ENCODE assay signal across 23 cellular contexts in the genomic region with DNA sequence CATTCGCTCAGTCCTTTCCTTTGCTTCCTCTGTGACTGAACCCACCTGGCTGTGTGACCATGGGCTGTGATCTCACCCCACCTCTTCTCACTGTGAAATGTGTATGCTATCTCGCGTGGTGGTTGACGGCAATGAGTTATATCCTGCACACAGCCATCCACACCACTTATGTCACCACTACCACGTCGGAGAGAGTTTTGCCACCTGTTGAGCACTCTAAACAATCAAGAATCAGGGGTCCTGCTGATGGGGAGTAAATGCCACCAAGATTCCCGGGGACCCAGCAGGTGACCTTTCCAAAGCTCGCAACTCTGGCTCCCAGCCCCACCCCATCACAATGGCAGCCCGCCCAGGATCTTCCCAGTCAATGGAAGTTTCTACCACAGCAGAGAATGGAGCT. TPM values are rescaled to one million over a fixed set of nuclear protein-coding genes. Genes with fewer than 3 reads are reported as not detected.
DNase-seq lines count a peak whose midpoint lies in the region; ATAC-seq and TF ChIP-seq lines count a peak whose summit lies in the region.
"Had no signal": no experiment of that assay in that cellular context is flagged by ENCODE, and none has a peak within 500 bp of the region (broad histone marks: within the 10 kb centered on the region; RNA-seq: fewer than 3 reads in every experiment).

No MANE protein-coding gene starts in this region.

- H3K4me3 ChIP-seq in heart right ventricle (no peak overlapping the region), IMR-90 (ENCODE audit: insufficient read depth, low read depth, low read length) (no peak overlapping the region), neural progenitor cell (no peak overlapping the region), smooth muscle cell (no peak overlapping the region), thyroid gland (replicated peaks in 1 of 3) (no peak overlapping the region)
- H3K4me3 ChIP-seq: GM23338 had no signal

- H4K20me1 ChIP-seq in IMR-90 (ENCODE audit: insufficient read depth, low read length): no peaks in the 10 kb centered on the region
- no peaks in the 10 kb centered on the region for H4K20me1 ChIP-seq in neural progenitor cell (ENCODE audit: low read depth)
- peaks cover 13% of the 10 kb centered on the region for H4K20me1 ChIP-seq in smooth muscle cell (ENCODE audit: low read depth)

- H3K27ac ChIP-seq in heart right ventricle (peak overlapping the region in 1 of 10 donors; percentile 77), IMR-90 (ENCODE audit: insufficient read depth, low read length) (no peak overlapping the region), neural progenitor cell (no peak overlapping the region), smooth muscle cell (ENCODE audit: low read depth) (peak overlapping the region; percentile 73), thyroid gland (no peak overlapping the region)

- no peaks in the 10 kb centered on the region for H3K79me1 ChIP-seq in IMR-90 (ENCODE audit: low read depth in 1 of 2, low read length in 2 of 2)

- H3K4me1 ChIP-seq in heart right ventricle (peaks cover 0 to 11% (median 0%) of the 10 kb centered on the region in 9 donors), IMR-90 (ENCODE audit: control insufficient read depth, insufficient read depth, low read length) (peaks cover 4% of the 10 kb centered on the region; the same call in 1 of the 2 replicates), neural progenitor cell (peaks cover 11% of the 10 kb centered on the region), smooth muscle cell (ENCODE audit: low read depth) (peaks cover 14% of the 10 kb centered on the region), thyroid gland (no peaks in the 10 kb centered on the region)
- H3K4me1 ChIP-seq: Caco-2 had no signal

- H2AFZ ChIP-seq in IMR-90 (replicated peaks; ENCODE audit: low read length, poor library complexity): no peak overlapping the region
- peak overlapping the region; percentile 42 for H2AFZ ChIP-seq in neural progenitor cell (replicated peaks)
- H2AFZ ChIP-seq in smooth muscle cell (ENCODE audit: low read depth): no peak overlapping the region
- H2AFZ ChIP-seq: GM23338 had no signal

- H3K36me3 Mint-ChIP-seq in neural progenitor cell: peaks cover 2% of the 10 kb centered on the region
- H3K36me3 Mint-ChIP-seq: CD4-positive, CD25-positive, alpha-beta regulatory T cell; CD8-positive, alpha-beta T cell had no signal

- no peak overlapping the region for H2BK20ac ChIP-seq in IMR-90 (ENCODE audit: low read depth, low read length)

- TF ChIP-seq POLR2A in IMR-90 (IDR thresholded peaks at IDR 0.05; ENCODE audit: low read depth, low read length) (no peak), thyroid gland (IDR thresholded peaks at IDR 0.05) (no peak)

- peak overlapping the region; percentile 35; the same call in 1 of the 2 replicates for H2AK5ac ChIP-seq in IMR-90 (ENCODE audit: low read depth, low read length)

- no peak for ATAC-seq in left ventricle myocardium superior
- no peak for ATAC-seq in heart right ventricle
- ATAC-seq in IMR-90 (ENCODE audit: low read depth): no peak
- ATAC-seq in GM21723 (IDR thresholded peaks at IDR 0.05; ENCODE audit: unreplicated experiment): no peak
- ATAC-seq: CD8-positive, alpha-beta T cell; GM23338; HCT116 had no signal

- H3K27ac Mint-ChIP-seq in neural progenitor cell: no peak overlapping the region
- H3K27ac Mint-ChIP-seq: CD4-positive, CD25-positive, alpha-beta regulatory T cell; CD8-positive, alpha-beta T cell; GM23338; H9; HFFc6 had no signal

- no peak overlapping the region for H3K56ac ChIP-seq in IMR-90 (ENCODE audit: extremely low read depth, insufficient read depth, low read length)

- H4K91ac ChIP-seq in IMR-90 (ENCODE audit: insufficient read depth, low read depth, low read length): no peak overlapping the region

- H3K79me2 ChIP-seq in neural progenitor cell (ENCODE audit: low read depth): no peaks in the 10 kb centered on the region
- H3K79me2 ChIP-seq in smooth muscle cell (ENCODE audit: low read depth): no peaks in the 10 kb centered on the region

- no peak overlapping the region for H3K23ac ChIP-seq in IMR-90 (ENCODE audit: low read depth, low read length)

- no peak overlapping the region for H3K18ac ChIP-seq in IMR-90 (ENCODE audit: low read depth, low read length)

- POLR2A ChIA-PET in IMR-90 (lab: Charles Lee; ENCODE audit: unreplicated experiment): no interaction called here

- H3K4ac ChIP-seq in IMR-90 (ENCODE audit: low read depth, low read length): no peak overlapping the region

- WGBS in heart right ventricle, 2 donors: 68 to 76% methylated on average over 9 of the region's 9 CpGs
- no CpG with 5 or more reads among the region's 9 CpGs for WGBS in IMR-90 (ENCODE audit: extremely low coverage in 2 of 2, insufficient read length in 1 of 2), 2 experiments
- 90% methylated on average over 9 of the region's 9 CpGs for WGBS in smooth muscle cell (ENCODE audit: low lambda C conversion rate)
- 66 to 71% methylated on average over 9 of the region's 9 CpGs for WGBS in thyroid gland, 2 donors

- no peak overlapping the region for H4K8ac ChIP-seq in IMR-90 (ENCODE audit: low read depth in 2 of 2, low read length in 2 of 2)

- peak overlapping the region; percentile 16 for H2AK9ac ChIP-seq in IMR-90 (replicated peaks; ENCODE audit: low read depth, low read length, poor library complexity)

- intact Hi-C loops in left ventricle myocardium superior (cut with micrococcal nuclease) (no loop called here), heart right ventricle (cut with DNase I) (no loop called here), IMR-90 (cut with micrococcal nuclease) (no loop called here), thyroid gland (cut with DNase I) (no loop called here)

- H3K4me3 Mint-ChIP-seq in neural progenitor cell: no peak overlapping the region
- H3K4me3 Mint-ChIP-seq: CD4-positive, CD25-positive, alpha-beta regulatory T cell; CD8-positive, alpha-beta T cell; GM23338; H9; HFFc6 had no signal

- H3F3A ChIP-seq in neural progenitor cell (ENCODE audit: low read depth) (no peaks in the 10 kb centered on the region), smooth muscle cell (ENCODE audit: low read depth) (peaks cover 16% of the 10 kb centered on the region)

- H2BK120ac ChIP-seq in IMR-90 (ENCODE audit: low read depth, low read length): no peak overlapping the region

- no peaks in the 10 kb centered on the region for H3K9me3 Mint-ChIP-seq in neural progenitor cell
- H3K9me3 Mint-ChIP-seq: CD8-positive, alpha-beta T cell; GM23338; H9; HFFc6 had no signal

- peaks cover 5% of the 10 kb centered on the region for H3K27me3 Mint-ChIP-seq in neural progenitor cell (ENCODE audit: insufficient read depth, low read depth)
- H3K27me3 Mint-ChIP-seq: CD4-positive, CD25-positive, alpha-beta regulatory T cell had no signal

- H3K36me3 ChIP-seq in heart right ventricle: peaks cover 0 to 78% (median 5%) of the 10 kb centered on the region in 9 donors
- H3K36me3 ChIP-seq in IMR-90 (ENCODE audit: control insufficient read depth, insufficient read depth, low read length): peaks cover 2% of the 10 kb centered on the region; the same call in 1 of the 2 replicates
- H3K36me3 ChIP-seq in neural progenitor cell: no peaks in the 10 kb centered on the region
- no peaks in the 10 kb centered on the region for H3K36me3 ChIP-seq in smooth muscle cell (ENCODE audit: low read depth)
- no peaks in the 10 kb centered on the region for H3K36me3 ChIP-seq in thyroid gland

- H3K9ac ChIP-seq in IMR-90 (ENCODE audit: low read depth, low read length) (no peak overlapping the region), neural progenitor cell (no peak overlapping the region), smooth muscle cell (ENCODE audit: low read depth) (no peak overlapping the region)

- peaks cover 10% of the 10 kb centered on the region for H3K4me1 Mint-ChIP-seq in neural progenitor cell
- H3K4me1 Mint-ChIP-seq: CD4-positive, CD25-positive, alpha-beta regulatory T cell had no signal

- H3K4me2 ChIP-seq in IMR-90 (ENCODE audit: low read depth, low read length): no peak overlapping the region
- H3K4me2 ChIP-seq in neural progenitor cell: peak overlapping the region; percentile 11
- H3K4me2 ChIP-seq in smooth muscle cell: no peak overlapping the region
- H3K4me2 ChIP-seq: GM23338 had no signal

- no peaks in the 10 kb centered on the region for H3K27me3 ChIP-seq in heart right ventricle
- no peaks in the 10 kb centered on the region for H3K27me3 ChIP-seq in IMR-90 (ENCODE audit: control insufficient read depth, insufficient read depth, low read length)
- H3K27me3 ChIP-seq in neural progenitor cell: no peaks in the 10 kb centered on the region
- no peaks in the 10 kb centered on the region for H3K27me3 ChIP-seq in smooth muscle cell (ENCODE audit: low read depth)
- H3K27me3 ChIP-seq in thyroid gland: no peaks in the 10 kb centered on the region

- no TSS peak for BruUV-seq in IMR-90 (replicated peaks; lab: Mats Ljungman, UMichigan)

- H3K9me1 ChIP-seq in IMR-90 (ENCODE audit: insufficient read depth, low read length): peaks cover 5% of the 10 kb centered on the region; the same call in 1 of the 2 replicates

- TF ChIP-seq RAD21 in IMR-90 (IDR thresholded peaks at IDR 0.05; ENCODE audit: low read length): no peak

- CTCF ChIA-PET in IMR-90 (lab: Yijun Ruan, JAX): no interaction called here

- in situ Hi-C loops in IMR-90 (cut with MboI; ENCODE audit: low sequenced_read_pairs): no loop called here

- H2BK5ac ChIP-seq in IMR-90 (ENCODE audit: low read depth, low read length, poor library complexity, severe bottlenecking): no peak overlapping the region

- dilution Hi-C loops in IMR-90 (cut with HindIII; ENCODE audit: low sequenced_read_pairs, unreplicated experiment): no loop called here

- peak overlapping the region; percentile 62; the same call in 1 of the 3 replicates for H2BK15ac ChIP-seq in IMR-90 (ENCODE audit: low read depth, low read length)

- H4K5ac ChIP-seq in IMR-90 (ENCODE audit: low read depth, low read length): no peak overlapping the region

- H3K9me3 ChIP-seq in heart right ventricle (no peaks in the 10 kb centered on the region), IMR-90 (ENCODE audit: control insufficient read depth, insufficient read depth, low read length) (no peaks in the 10 kb centered on the region; the same call in 1 of the 2 replicates), neural progenitor cell (ENCODE audit: low read depth) (no peaks in the 10 kb centered on the region), smooth muscle cell (replicated peaks; ENCODE audit: low read depth) (no peaks in the 10 kb centered on the region), thyroid gland (no peaks in the 10 kb centered on the region)
- H3K9me3 ChIP-seq: Caco-2 had no signal

- no peak for TF ChIP-seq CTCF in heart right ventricle (IDR thresholded peaks at IDR 0.05)
- no peak for TF ChIP-seq CTCF in IMR-90 (conservative IDR thresholded peaks at IDR 0.05; ENCODE audit: low read depth, low read length)
- no peak for TF ChIP-seq CTCF in neural progenitor cell (IDR thresholded peaks at IDR 0.05)
- TF ChIP-seq CTCF in smooth muscle cell (IDR thresholded peaks at IDR 0.05; ENCODE audit: borderline replicate concordance, insufficient read depth, poor library complexity, severe bottlenecking): no peak
- TF ChIP-seq CTCF in GM10266 (IDR thresholded peaks at IDR 0.05; ENCODE audit: control insufficient read depth, insufficient read depth, low read depth, missing control alignments): no peak
- no peak for TF ChIP-seq CTCF in thyroid gland (IDR thresholded peaks at IDR 0.05)

- no peak overlapping the region for H3K14ac ChIP-seq in IMR-90 (replicated peaks; ENCODE audit: low read depth, low read length)

- DNase-seq in left ventricle myocardium superior (peak; percentile 36), heart right ventricle (no peak), IMR-90 (no peak), neural progenitor cell (ENCODE audit: low spot score) (no peak), smooth muscle cell (lab: John Stamatoyannopoulos, UW; ENCODE audit: unreplicated experiment) (no peak), GM10266 (ENCODE audit: extremely low spot score) (no peak), thyroid gland (no peak)
- DNase-seq: C1 segment of cervical spinal cord; Caco-2; CD4-positive, CD25-positive, alpha-beta regulatory T cell; CD8-positive, alpha-beta T cell; DMS153; DND-41; GDM1; H9; HFFc6 had no signal

RNA-seq across cellular contexts. Expression of gene RCVRN, which starts 26.1 kb away (rescaled TPM):
- total RNA-seq in left ventricle myocardium superior (0.12 TPM), heart right ventricle (under 1 TPM in 7 of 10 donors, not detected in 3; 0.11 to 0.45 (median 0.28) TPM), IMR-90 (2012; rRNA removed) (not detected in 2 replicates), neural progenitor cell (ENCODE audit: low replicate concordance) (not detected in 2 replicates), smooth muscle cell (2.2 and 4.0 TPM in 2 replicates), thyroid gland (not detected)
- polyA plus RNA-seq in heart right ventricle (under 1 TPM; 0.29 to 0.66 TPM), IMR-90 (2012; rRNA removed) (not detected in 2 replicates), smooth muscle cell (3.2 and 3.7 TPM in 2 replicates)
- polyA plus RNA-seq in IMR-90 (2012; cell fraction: cytosol; rRNA removed): not detected in 2 replicates
- 0.02 and 0.41 TPM in 2 replicates for polyA plus RNA-seq in IMR-90 (2012; cell fraction: nucleus; rRNA removed; ENCODE audit: low replicate concordance)
- total RNA-seq: A172; A673; Caco-2; CD4-positive, CD25-positive, alpha-beta regulatory T cell; GM23338; H4; H9; HFFc6 had no signal
- polyA plus RNA-seq: BJ; CD4-positive, CD25-positive, alpha-beta regulatory T cell; GM23338 had no signal
